Comparison of ENCODE assay signal across 9 cellular contexts in genomic region chr12:104672096-104672445, GRCh38.
DNase-seq lines count a peak whose midpoint lies in the region; ATAC-seq and TF ChIP-seq lines count a peak whose summit lies in the region.
"Had no signal": no experiment of that assay in that cellular context is flagged by ENCODE, and none has a peak within 500 bp of the region (broad histone marks: within the 10 kb centered on the region; RNA-seq: fewer than 3 reads in every experiment).

No MANE protein-coding gene starts in this region.

- H3K4me3 ChIP-seq in ACC112 (ENCODE audit: low read depth, low read length) (peak overlapping the region; percentile 65), HUES6 (ENCODE audit: low read depth, low read length) (peak overlapping the region; percentile 18; the same call in 1 of the 2 replicates)

- H3K9ac ChIP-seq in HUES6 (ENCODE audit: low read length): peak overlapping the region; percentile 22

- H3K27me3 ChIP-seq in ACC112 (ENCODE audit: insufficient read depth, low read length) (no peaks in the 10 kb centered on the region), HUES6 (ENCODE audit: control insufficient read depth, insufficient read depth, low read length) (no peaks in the 10 kb centered on the region)

- ATAC-seq in natural killer cell (no peak), GM21576 (IDR thresholded peaks at IDR 0.05; ENCODE audit: unreplicated experiment) (no peak), omental fat pad (ENCODE audit: low FRiP score) (no peak), HG02623 (IDR thresholded peaks at IDR 0.05; ENCODE audit: unreplicated experiment) (no peak)

- H3K9me3 Mint-ChIP-seq in brain (no peaks in the 10 kb centered on the region), natural killer cell (no peaks in the 10 kb centered on the region)

- H3K36me3 ChIP-seq in ACC112 (ENCODE audit: insufficient read depth, low read length): no peaks in the 10 kb centered on the region
- no peaks in the 10 kb centered on the region for H3K36me3 ChIP-seq in HUES6 (ENCODE audit: control insufficient read depth, insufficient read depth, low read length)

- H3K4me1 ChIP-seq in ACC112 (ENCODE audit: control insufficient read depth, insufficient read depth, low read length, unreplicated experiment) (peaks cover 46% of the 10 kb centered on the region), HUES6 (ENCODE audit: control insufficient read depth, insufficient read depth, low read length) (peaks cover 48% of the 10 kb centered on the region)

- no peak overlapping the region for H2AFZ ChIP-seq in ACC112 (ENCODE audit: low read length, unreplicated experiment)

- no peaks in the 10 kb centered on the region for H3K9me3 ChIP-seq in HUES6 (ENCODE audit: control insufficient read depth, insufficient read depth, low read depth, low read length)

- intact Hi-C loops in natural killer cell (cut with micrococcal nuclease): loop anchor here (5.0 kb wide), 1 partner anchor 285 kb away; the partner anchor contains the start of gene SLC41A2

- DNase-seq in natural killer cell (no peak), omental fat pad (ENCODE audit: low spot score) (no peak), GM10266 (ENCODE audit: extremely low spot score) (no peak)
- DNase-seq: NCI-H1105 had no signal

- peak overlapping the region in 4 of 5 experiments; percentile 31 to 88 (median 84) for H3K27ac Mint-ChIP-seq in brain
- H3K27ac Mint-ChIP-seq in natural killer cell: peak overlapping the region; percentile 85 to 93

- H3K4me3 Mint-ChIP-seq in brain (peak overlapping the region in 3 of 5 experiments; percentile 14 to 33 (median 21)), natural killer cell (no peak overlapping the region)

- H3K27ac ChIP-seq in ACC112 (ENCODE audit: low read depth, low read length) (peak overlapping the region; percentile 97), HUES6 (ENCODE audit: low read depth, low read length) (no peak overlapping the region; the same call in 1 of the 2 replicates)

- H3K36me3 Mint-ChIP-seq in brain: no peaks in the 10 kb centered on the region
- no peaks in the 10 kb centered on the region for H3K36me3 Mint-ChIP-seq in natural killer cell

- peaks cover 8% of the 10 kb centered on the region for H3K79me2 ChIP-seq in ACC112 (ENCODE audit: control insufficient read depth, insufficient read depth, low read length, unreplicated experiment)

- H3K27me3 Mint-ChIP-seq in brain (peaks cover 4% of the 10 kb centered on the region), natural killer cell (ENCODE audit: low read depth in 2 of 2) (no peaks in the 10 kb centered on the region)

- TF ChIP-seq CTCF in brain (conservative IDR thresholded peaks at IDR 0.05): no peak
- TF ChIP-seq CTCF in natural killer cell (IDR thresholded peaks at IDR 0.05): no peak
- no peak for TF ChIP-seq CTCF in omental fat pad (IDR thresholded peaks at IDR 0.05)
- TF ChIP-seq CTCF in GM10266 (IDR thresholded peaks at IDR 0.05; ENCODE audit: control insufficient read depth, insufficient read depth, low read depth, missing control alignments): no peak

- H3K4me1 Mint-ChIP-seq in brain (peaks cover 76% of the 10 kb centered on the region), natural killer cell (peaks cover 53 to 61% of the 10 kb centered on the region in 2 donors)
